Comparison of ENCODE assay signal across 14 cellular contexts in genomic region chr7:114530074-114530611, GRCh38.
A peak's percentile ranks its signal among the peaks of the same experiment; 100 is the strongest.
DNase-seq lines count a peak whose midpoint lies in the region; ATAC-seq, FAIRE-seq and TF ChIP-seq lines count a peak whose summit lies in the region.
"Had no signal": no experiment of that assay in that cellular context is flagged by ENCODE, and none has a peak within 500 bp of the region (broad histone marks: within the 10 kb centered on the region; RNA-seq: fewer than 3 reads in every experiment).

No MANE protein-coding gene starts in this region.

- CTCF ChIA-PET in HepG2 (lab: Yijun Ruan, JAX; ENCODE audit: low intra/inter-chr PET ratio, low total read pairs), result no interaction called here

- H3K9me3 ChIP-seq in transverse colon, result no peaks in the 10 kb centered on the region
- H3K9me3 ChIP-seq in HepG2 (ENCODE audit: low read length), result no peaks in the 10 kb centered on the region
- H3K9me3 ChIP-seq: right lobe of liver had no signal

- WGBS in transverse colon (ENCODE audit: low coverage in 1 of 2), 2 donors, result 39 to 47% methylated on average over 5 of the region's 5 CpGs
- 4% methylated on average over 5 of the region's 5 CpGs for WGBS in HepG2 (ENCODE audit: low lambda C conversion rate)

- H3K27me3 ChIP-seq in transverse colon, result no peaks in the 10 kb centered on the region
- no peaks in the 10 kb centered on the region for H3K27me3 ChIP-seq in HepG2 (ENCODE audit: control insufficient read depth in 1 of 2, insufficient read depth in 2 of 2, low read length in 2 of 2)
- H3K27me3 ChIP-seq: right lobe of liver had no signal

- TF ChIP-seq POLR2A in transverse colon (IDR thresholded peaks at IDR 0.05) (no peak), HepG2 (IDR thresholded peaks at IDR 0.05; ENCODE audit: insufficient read depth in 1 of 2, low read depth in 2 of 2, low read length in 2 of 2) (no peak)

- H3K4me2 ChIP-seq in HepG2 (ENCODE audit: low read depth, low read length), result no peak overlapping the region

- TF ChIP-seq CTCF in transverse colon (IDR thresholded peaks at IDR 0.05), result no peak
- no peak for TF ChIP-seq CTCF in HepG2 (CRISPR knock-in tag; IDR thresholded peaks at IDR 0.05)

- POLR2A ChIA-PET in HepG2 (lab: Yijun Ruan, JAX), result no interaction called here

- H3K79me2 ChIP-seq in HepG2 (ENCODE audit: insufficient read depth, low read length), result no peaks in the 10 kb centered on the region

- no peak overlapping the region for H3K4me3 ChIP-seq in transverse colon
- no peak overlapping the region for H3K4me3 ChIP-seq in HepG2 (replicated peaks in 1 of 3; ENCODE audit: insufficient read depth in 1 of 3, low read depth in 2 of 3, low read length in 3 of 3)
- H3K4me3 ChIP-seq: right lobe of liver had no signal

- H3K36me3 ChIP-seq in transverse colon, result no peaks in the 10 kb centered on the region
- no peaks in the 10 kb centered on the region for H3K36me3 ChIP-seq in HepG2 (replicated peaks in 1 of 2; ENCODE audit: control insufficient read depth in 1 of 2, insufficient read depth in 2 of 2, low read length in 2 of 2)
- H3K36me3 ChIP-seq: right lobe of liver had no signal

- no peaks in the 10 kb centered on the region for H4K20me1 ChIP-seq in HepG2 (ENCODE audit: insufficient read depth, low read length)

- in situ Hi-C loops in transverse colon (cut with MboI; ENCODE audit: low pct_ligation_motif_present in 1 of 4, low pct_unique_long_range_greater_than_20kb in 1 of 4, low sequenced_read_pairs in 3 of 4) (loop anchor here in 1 of 4 donors (25.0 kb wide), 1 partner anchor 443 kb away; no protein-coding TSS in a partner anchor), HepG2 (cut with HindIII; ENCODE audit: extremely low pct_ligation_motif_present, low pct_unique_long_range_greater_than_20kb) (no loop called here)

- BruUV-seq in HepG2 (replicated peaks; lab: Mats Ljungman, UMichigan), result no TSS peak

- H2AFZ ChIP-seq in HepG2 (ENCODE audit: low read length), result no peak overlapping the region

- TF ChIP-seq RAD21 in HepG2 (CRISPR knock-in tag; IDR thresholded peaks at IDR 0.05), result no peak

- ATAC-seq in HepG2, result no peak
- ATAC-seq: right lobe of liver had no signal

- no peak for FAIRE-seq in HepG2 (lab: Jason Lieb, UNC)
- FAIRE-seq: H1 had no signal

- H3K9ac ChIP-seq in HepG2 (ENCODE audit: insufficient read depth, low read depth, low read length), result no peak overlapping the region

- H3K4me1 ChIP-seq in transverse colon (peaks cover 0 to 40% (median 12%) of the 10 kb centered on the region in 4 donors), HepG2 (ENCODE audit: insufficient read depth, low read length) (no peaks in the 10 kb centered on the region)
- H3K4me1 ChIP-seq: right lobe of liver had no signal

- DNase-seq in DMS 273 (lab: John Stamatoyannopoulos, UW; ENCODE audit: unreplicated experiment) (peak; percentile 70), NCI-H1417 treated with DMSO at 0.1 percent for 48 hours (lab: John Stamatoyannopoulos, UW) (peak; percentile 97), amniotic stem cell (lab: John Stamatoyannopoulos, UW) (peak; percentile 23), left kidney (ENCODE audit: low read depth, low spot score) (peak; percentile 55), transverse colon (no peak), HepG2 (ENCODE audit: low spot score) (no peak), D341Med (ENCODE audit: low spot score) (no peak)
- no peak for DNase-seq in activated CD4-positive, alpha-beta T cell treated with anti-CD3 and anti-CD28 coated beads for 4 hours
- DNase-seq: activated naive CD8-positive, alpha-beta T cell treated with anti-CD3 and anti-CD28 coated beads for 36 hours; effector CD8-positive, alpha-beta T cell; Kasumi-1; right lobe of liver had no signal

- intact Hi-C loops in transverse colon (cut with DNase I; ENCODE audit: low total_unique reads) (no loop called here), HepG2 (cut with micrococcal nuclease; ENCODE audit: unreplicated experiment) (no loop called here)

- no peak for TF ChIP-seq EP300 in transverse colon (IDR thresholded peaks at IDR 0.05; ENCODE audit: low read depth)
- no peak for TF ChIP-seq EP300 in HepG2 (IDR thresholded peaks at IDR 0.05; ENCODE audit: low read depth in 2 of 2, low read length in 2 of 2)
- TF ChIP-seq EP300 in HepG2 (CRISPR knock-in tag; IDR thresholded peaks at IDR 0.05; ENCODE audit: borderline replicate concordance), result no peak

- peak overlapping the region in 2 of 4 donors; percentile 7 to 44 for H3K27ac ChIP-seq in transverse colon
- H3K27ac ChIP-seq in HepG2 (ENCODE audit: extremely low read length, insufficient read depth, low read length), result no peak overlapping the region
- H3K27ac ChIP-seq: C4-2B, right lobe of liver had no signal

TF ChIP-seq in HepG2, 621 proteins besides CTCF, POLR2A, EP300 and RAD21 (continues in another document):
- TF ChIP-seq ZNF136 (CRISPR knock-in tag; IDR thresholded peaks at IDR 0.05; ENCODE audit: low read depth) (no peak), IRX3 (CRISPR knock-in tag; IDR thresholded peaks at IDR 0.05; ENCODE audit: borderline replicate concordance, low read depth) (no peak), WIZ (CRISPR knock-in tag; IDR thresholded peaks at IDR 0.05) (no peak), ZFP82 (CRISPR knock-in tag; IDR thresholded peaks at IDR 0.05; ENCODE audit: borderline replicate concordance) (no peak), SNAPC2 (CRISPR knock-in tag; IDR thresholded peaks at IDR 0.05) (no peak), U2AF2 (IDR thresholded peaks at IDR 0.05; ENCODE audit: low read depth, low read length) (no peak), HNRNPH1 (optimal IDR thresholded peaks at IDR 0.05; ENCODE audit: low read depth, low read length) (no peak), ZNF275 (CRISPR knock-in tag; IDR thresholded peaks at IDR 0.05; ENCODE audit: borderline replicate concordance) (no peak), ZNF768 (CRISPR knock-in tag; IDR thresholded peaks at IDR 0.05) (no peak), KDM3A (CRISPR knock-in tag; IDR thresholded peaks at IDR 0.05; ENCODE audit: low read depth) (no peak), GMEB1 (CRISPR knock-in tag; IDR thresholded peaks at IDR 0.05; ENCODE audit: borderline replicate concordance) (no peak)
- TF ChIP-seq, protein P1, sequence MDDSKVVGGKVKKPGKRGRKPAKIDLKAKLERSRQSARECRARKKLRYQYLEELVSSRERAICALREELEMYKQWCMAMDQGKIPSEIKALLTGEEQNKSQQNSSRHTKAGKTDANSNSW (CRISPR knock-in tag; IDR thresholded peaks at IDR 0.05; ENCODE audit: borderline replicate concordance), result no peak
- TF ChIP-seq, protein P2, sequence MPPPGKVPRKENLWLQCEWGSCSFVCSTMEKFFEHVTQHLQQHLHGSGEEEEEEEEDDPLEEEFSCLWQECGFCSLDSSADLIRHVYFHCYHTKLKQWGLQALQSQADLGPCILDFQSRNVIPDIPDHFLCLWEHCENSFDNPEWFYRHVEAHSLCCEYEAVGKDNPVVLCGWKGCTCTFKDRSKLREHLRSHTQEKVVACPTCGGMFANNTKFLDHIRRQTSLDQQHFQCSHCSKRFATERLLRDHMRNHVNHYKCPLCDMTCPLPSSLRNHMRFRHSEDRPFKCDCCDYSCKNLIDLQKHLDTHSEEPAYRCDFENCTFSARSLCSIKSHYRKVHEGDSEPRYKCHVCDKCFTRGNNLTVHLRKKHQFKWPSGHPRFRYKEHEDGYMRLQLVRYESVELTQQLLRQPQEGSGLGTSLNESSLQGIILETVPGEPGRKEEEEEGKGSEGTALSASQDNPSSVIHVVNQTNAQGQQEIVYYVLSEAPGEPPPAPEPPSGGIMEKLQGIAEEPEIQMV (CRISPR knock-in tag; IDR thresholded peaks at IDR 0.05; ENCODE audit: low read depth), result no peak
- TF ChIP-seq, protein P3, sequence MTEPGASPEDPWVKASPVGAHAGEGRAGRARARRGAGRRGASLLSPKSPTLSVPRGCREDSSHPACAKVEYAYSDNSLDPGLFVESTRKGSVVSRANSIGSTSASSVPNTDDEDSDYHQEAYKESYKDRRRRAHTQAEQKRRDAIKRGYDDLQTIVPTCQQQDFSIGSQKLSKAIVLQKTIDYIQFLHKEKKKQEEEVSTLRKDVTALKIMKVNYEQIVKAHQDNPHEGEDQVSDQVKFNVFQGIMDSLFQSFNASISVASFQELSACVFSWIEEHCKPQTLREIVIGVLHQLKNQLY (CRISPR knock-in tag; IDR thresholded peaks at IDR 0.05), result no peak
- TF ChIP-seq, protein P4, sequence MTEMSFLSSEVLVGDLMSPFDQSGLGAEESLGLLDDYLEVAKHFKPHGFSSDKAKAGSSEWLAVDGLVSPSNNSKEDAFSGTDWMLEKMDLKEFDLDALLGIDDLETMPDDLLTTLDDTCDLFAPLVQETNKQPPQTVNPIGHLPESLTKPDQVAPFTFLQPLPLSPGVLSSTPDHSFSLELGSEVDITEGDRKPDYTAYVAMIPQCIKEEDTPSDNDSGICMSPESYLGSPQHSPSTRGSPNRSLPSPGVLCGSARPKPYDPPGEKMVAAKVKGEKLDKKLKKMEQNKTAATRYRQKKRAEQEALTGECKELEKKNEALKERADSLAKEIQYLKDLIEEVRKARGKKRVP (CRISPR knock-in tag; IDR thresholded peaks at IDR 0.05), result no peak
- TF ChIP-seq, protein P5, sequence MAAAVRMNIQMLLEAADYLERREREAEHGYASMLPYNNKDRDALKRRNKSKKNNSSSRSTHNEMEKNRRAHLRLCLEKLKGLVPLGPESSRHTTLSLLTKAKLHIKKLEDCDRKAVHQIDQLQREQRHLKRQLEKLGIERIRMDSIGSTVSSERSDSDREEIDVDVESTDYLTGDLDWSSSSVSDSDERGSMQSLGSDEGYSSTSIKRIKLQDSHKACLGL (CRISPR knock-in tag; IDR thresholded peaks at IDR 0.05), result no peak

Comparison
In these comparisons a context has a peak if more than half of its experiments do, and no peak if none do; other contexts are left out.
1. DNase-seq: peak in DMS 273 (single experiment), NCI-H1417 treated with DMSO at 0.1 percent for 48 hours (single experiment), amniotic stem cell (single experiment) and left kidney (single experiment); none in transverse colon (single experiment), activated CD4-positive, alpha-beta T cell treated with anti-CD3 and anti-CD28 coated beads for 4 hours (0 of 2), HepG2 (single experiment) and D341Med (single experiment).